ENCODE assay signal across 6 cellular contexts in the genomic region with DNA sequence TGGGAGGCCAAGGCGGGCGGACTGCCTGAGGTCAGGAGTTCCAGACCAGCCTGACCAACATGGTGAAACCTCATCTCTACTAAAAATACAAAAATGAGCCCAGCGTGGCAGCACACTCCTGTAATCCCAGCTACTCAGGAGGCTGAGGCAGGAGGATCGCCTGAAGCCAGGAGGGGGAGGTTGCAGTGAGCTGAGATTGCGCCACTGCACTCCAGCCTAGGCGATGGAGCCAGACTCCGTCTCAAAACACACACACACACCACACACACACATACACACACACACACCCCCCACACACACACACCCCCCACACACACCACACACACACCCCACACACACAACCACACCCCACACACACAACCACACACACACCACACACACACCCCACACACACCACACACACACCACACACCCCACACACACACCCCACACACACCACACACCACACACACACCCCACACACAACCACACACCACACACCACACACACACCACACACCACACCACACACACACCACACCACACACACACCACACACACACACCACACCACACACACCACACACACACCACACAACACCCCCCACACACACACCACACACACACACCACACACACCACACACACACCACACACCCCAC. TPM values are rescaled to one million over a fixed set of nuclear protein-coding genes. Genes with fewer than 3 reads are reported as not detected.
"Had no signal": no experiment of that assay in that cellular context is flagged by ENCODE, and none has a peak within 500 bp of the region (broad histone marks: within the 10 kb centered on the region; RNA-seq: fewer than 3 reads in every experiment).

No MANE protein-coding gene starts in this region.

RNA-seq across cellular contexts. Expression of gene RNU4ATAC, which starts 52.2 kb away (rescaled TPM):
- total RNA-seq: activated B cell treated with CpG ODN at 0.5 μM for 24 hours; activated CD4-positive, alpha-beta memory T cell treated with anti-CD3 and anti-CD28 coated beads for 36 hours; MCF 10A; OCI-LY7; PC-9; SK-MEL-5 had no signal
